8 cellular contexts compared by ENCODE assay signal in the genomic region with DNA sequence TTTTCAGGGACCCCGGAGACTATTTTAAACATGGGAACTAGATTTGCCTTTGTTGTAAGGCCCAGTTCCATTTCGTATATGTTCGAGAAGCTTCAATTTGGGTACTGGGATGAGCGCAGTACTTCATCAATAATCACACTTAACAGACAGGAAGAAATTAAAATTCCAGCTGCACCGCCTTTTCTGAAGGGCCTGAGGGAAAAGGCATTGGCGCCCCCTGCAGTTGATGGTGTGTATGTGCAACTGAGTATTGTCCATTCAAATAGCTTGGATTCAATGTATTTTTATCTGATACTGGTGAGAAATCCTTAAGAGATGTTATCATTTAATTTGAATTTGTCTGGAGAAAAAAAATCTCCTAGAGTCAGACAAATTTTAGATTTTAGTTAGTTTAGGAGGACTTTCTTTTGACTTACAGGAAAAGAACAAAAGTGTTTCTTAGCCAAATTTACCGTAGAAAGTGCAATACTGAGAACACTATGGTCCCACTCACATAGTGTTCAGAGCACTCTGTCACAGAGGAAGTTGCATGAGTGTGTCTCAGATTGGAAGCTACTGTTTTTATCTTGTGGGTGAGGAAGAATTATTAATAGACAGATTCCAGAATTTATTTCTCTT. TPM values are rescaled to one million over a fixed set of nuclear protein-coding genes. Genes with fewer than 3 reads are reported as not detected.
A peak's percentile ranks its signal among the peaks of the same experiment; 100 is the strongest.
DNase-seq lines count a peak whose midpoint lies in the region; ATAC-seq and TF ChIP-seq lines count a peak whose summit lies in the region.

No MANE protein-coding gene starts in this region.

- no peak overlapping the region for H3K4me3 ChIP-seq in kidney epithelial cell (ENCODE audit: low read depth, low read length)

- H3K36me3 ChIP-seq in kidney epithelial cell (ENCODE audit: control insufficient read depth, insufficient read depth, low read length): no peaks in the 10 kb centered on the region

- TF ChIP-seq CTCF in kidney epithelial cell (IDR thresholded peaks at IDR 0.05; ENCODE audit: insufficient read depth, low read length, poor library complexity, severe bottlenecking): peak; percentile 94

- DNase-seq in D341Med (ENCODE audit: low spot score) (peak; percentile 48), HS-27A (ENCODE audit: low read depth) (peak; percentile 43), RKO (ENCODE audit: low spot score) (peak; percentile 61), brain pericyte (ENCODE audit: low read depth, low spot score) (peak; percentile 25), kidney epithelial cell (ENCODE audit: low read depth) (no peak)
- peak; percentile 48 to 53 for DNase-seq in stimulated activated CD4-positive, alpha-beta T cell treated with anti-CD3 and anti-CD28 coated beads, Interleukin-2, amount 100 ng/mL, for 48 hours

- peaks cover 2% of the 10 kb centered on the region for H3K27me3 ChIP-seq in kidney epithelial cell (ENCODE audit: control insufficient read depth, insufficient read depth, low read length)

- ATAC-seq in GM21390 (IDR thresholded peaks at IDR 0.05; ENCODE audit: unreplicated experiment): no peak
- ATAC-seq in HG02970 (IDR thresholded peaks at IDR 0.05; ENCODE audit: low FRiP score, unreplicated experiment): no peak

RNA-seq across cellular contexts. Expression of gene ALDH1A2, which starts 5.4 kb away (rescaled TPM):
- total RNA-seq in kidney epithelial cell: 23.8 and 29.7 TPM in 2 replicates
